Comparison of ENCODE assay signal across 8 cellular contexts in genomic region chr2:10412380-10412779, GRCh38. TPM values are rescaled to one million over a fixed set of nuclear protein-coding genes. Genes with fewer than 3 reads are reported as not detected.
DNase-seq lines count a peak whose midpoint lies in the region; ATAC-seq and TF ChIP-seq lines count a peak whose summit lies in the region.

No MANE protein-coding gene starts in this region.

- H3K4me3 Mint-ChIP-seq in activated naive CD8-positive, alpha-beta T cell treated with anti-CD3 and anti-CD28 coated beads for 36 hours = no peak overlapping the region

- H3K9me3 ChIP-seq in osteoblast (ENCODE audit: low read depth, low read length) = no peaks in the 10 kb centered on the region

- peaks cover 33% of the 10 kb centered on the region for H3K4me1 Mint-ChIP-seq in activated naive CD8-positive, alpha-beta T cell treated with anti-CD3 and anti-CD28 coated beads for 36 hours

- H3K4me1 ChIP-seq in osteoblast (ENCODE audit: insufficient read depth, low read length) = peaks cover 25% of the 10 kb centered on the region

- no peak for TF ChIP-seq RAD21 in Ishikawa (IDR thresholded peaks at IDR 0.05; ENCODE audit: low read depth)

- H3K36me3 ChIP-seq in osteoblast (ENCODE audit: insufficient read depth, low read length) = peaks cover 8% of the 10 kb centered on the region

- no peaks in the 10 kb centered on the region for H3K27me3 Mint-ChIP-seq in activated naive CD8-positive, alpha-beta T cell treated with anti-CD3 and anti-CD28 coated beads for 36 hours

- TF ChIP-seq EP300 in Ishikawa (IDR thresholded peaks at IDR 0.05; ENCODE audit: borderline replicate concordance) = no peak

- ATAC-seq in GM18498 (IDR thresholded peaks at IDR 0.05; ENCODE audit: unreplicated experiment) = no peak
- no peak for ATAC-seq in GM18520 (IDR thresholded peaks at IDR 0.05; ENCODE audit: unreplicated experiment)

- no peaks in the 10 kb centered on the region for H3K9me3 Mint-ChIP-seq in activated naive CD8-positive, alpha-beta T cell treated with anti-CD3 and anti-CD28 coated beads for 36 hours

- H3K79me2 ChIP-seq in osteoblast (ENCODE audit: insufficient read depth, low read length) = peaks cover 50% of the 10 kb centered on the region

- H3K4me3 ChIP-seq in osteoblast (ENCODE audit: insufficient read depth, low read length) = no peak overlapping the region
- H3K4me3 ChIP-seq in coronary artery = no peak overlapping the region

- no peak for TF ChIP-seq CTCF in osteoblast (IDR thresholded peaks at IDR 0.05; ENCODE audit: extremely low read depth, low read depth, low read length)
- TF ChIP-seq CTCF in coronary artery (IDR thresholded peaks at IDR 0.05) = no peak

- peaks cover 43% of the 10 kb centered on the region for H4K20me1 ChIP-seq in osteoblast (ENCODE audit: insufficient read depth, low read length)

- DNase-seq in activated naive CD4-positive, alpha-beta T cell treated with Interleukin-2 at 50 U/mL for 16 hours = peak; percentile 15
- no peak for DNase-seq in activated naive CD4-positive, alpha-beta T cell treated with anti-CD3 and anti-CD28 coated beads, Interleukin-2, amount 50 U/mL, for 16 hours
- DNase-seq in activated naive CD8-positive, alpha-beta T cell treated with anti-CD3 and anti-CD28 coated beads for 36 hours = peak; percentile 36
- DNase-seq in osteoblast (ENCODE audit: insufficient read length, low spot score, missing footprints) (peak; percentile 82), coronary artery (ENCODE audit: low spot score) (no peak)

- H3K27ac Mint-ChIP-seq in activated naive CD8-positive, alpha-beta T cell treated with anti-CD3 and anti-CD28 coated beads for 36 hours = no peak overlapping the region

- no peak overlapping the region for H2AFZ ChIP-seq in osteoblast (ENCODE audit: low read length)

- H3K4me2 ChIP-seq in osteoblast (ENCODE audit: insufficient read depth, low read length) = no peak overlapping the region

- no peaks in the 10 kb centered on the region for H3K27me3 ChIP-seq in osteoblast (ENCODE audit: insufficient read depth, low read length)

- H3K27ac ChIP-seq in osteoblast (ENCODE audit: low read depth, low read length) = no peak overlapping the region
- H3K27ac ChIP-seq in coronary artery = no peak overlapping the region

- H3K36me3 Mint-ChIP-seq in activated naive CD8-positive, alpha-beta T cell treated with anti-CD3 and anti-CD28 coated beads for 36 hours = peaks cover 17% of the 10 kb centered on the region

TF ChIP-seq in Ishikawa, 13 proteins besides CTCF, POLR2A, EP300 and RAD21:
- TF ChIP-seq USF1 (IDR thresholded peaks at IDR 0.05) (peak; percentile 96), EGR1 (IDR thresholded peaks at IDR 0.05) (no peak), TCF12 (IDR thresholded peaks at IDR 0.05; ENCODE audit: low read depth) (no peak), FOXM1 (IDR thresholded peaks at IDR 0.05; ENCODE audit: borderline replicate concordance, low read depth) (no peak), YY1 (IDR thresholded peaks at IDR 0.05; ENCODE audit: low read depth) (peak; percentile 89), TEAD4 (IDR thresholded peaks at IDR 0.05) (no peak), ZBTB7A (IDR thresholded peaks at IDR 0.05; ENCODE audit: low read depth) (no peak), CREB1 (IDR thresholded peaks at IDR 0.05; ENCODE audit: low read depth) (peak; percentile 52; the same call in 1 of the 2 replicates), NFIC (IDR thresholded peaks at IDR 0.05) (no peak)
TF ChIP-seq in Ishikawa: peak in this region for 3.

RNA-seq across cellular contexts. Expression of gene ODC1, which starts 35.7 kb away (rescaled TPM):
- 100 to 1,000 TPM; 357 to 367 TPM for total RNA-seq in activated naive CD8-positive, alpha-beta T cell treated with anti-CD3 and anti-CD28 coated beads for 36 hours
- total RNA-seq in osteoblast = 106 and 109 TPM in 2 replicates

Comparison
In these comparisons a context has a peak if more than half of its experiments do, and no peak if none do; other contexts are left out.
1. DNase-seq: peak in activated naive CD4-positive, alpha-beta T cell treated with Interleukin-2 at 50 U/mL for 16 hours (single experiment), activated naive CD8-positive, alpha-beta T cell treated with anti-CD3 and anti-CD28 coated beads for 36 hours (single experiment) and osteoblast (single experiment); none in activated naive CD4-positive, alpha-beta T cell treated with anti-CD3 and anti-CD28 coated beads, Interleukin-2, amount 50 U/mL, for 16 hours (single experiment) and coronary artery (single experiment).